1 cellular context compared by ENCODE assay signal in the genomic region with DNA sequence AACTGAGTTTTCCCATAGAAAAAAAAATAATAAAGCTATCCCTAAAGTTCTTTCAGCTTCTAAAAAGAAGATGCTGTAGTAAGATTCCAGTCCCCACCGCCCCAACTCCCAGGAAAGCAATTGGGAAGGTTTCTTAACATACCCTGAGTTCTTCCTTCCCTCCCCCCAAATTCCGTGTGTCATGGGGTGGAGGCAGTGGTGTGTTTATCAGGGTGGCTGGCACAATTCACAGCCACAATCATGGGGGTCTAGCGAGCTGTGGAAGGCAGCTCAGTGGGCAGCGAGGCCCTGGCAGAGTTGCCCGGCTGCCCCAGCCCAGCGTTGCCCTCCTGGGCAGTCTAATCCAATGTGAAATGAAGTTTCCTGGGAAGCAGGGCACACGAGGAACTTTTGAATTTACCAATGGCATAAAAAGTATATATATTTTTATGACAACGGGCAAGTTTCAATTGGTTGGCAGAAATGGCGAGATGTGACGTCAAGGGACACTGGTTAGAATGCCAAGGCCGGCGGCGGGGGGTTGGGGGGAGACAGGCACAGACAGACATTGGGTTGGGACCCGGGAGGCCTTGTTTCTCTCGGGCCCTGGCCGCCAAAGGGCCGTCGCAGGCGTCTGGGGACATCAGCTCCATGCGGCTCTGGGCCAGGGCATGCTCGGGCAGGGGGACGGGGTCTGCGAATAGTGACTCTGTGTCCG.
A peak's percentile ranks its signal among the peaks of the same experiment; 100 is the strongest.
TF ChIP-seq lines count a peak whose summit lies in the region.

No MANE protein-coding gene starts in this region.

TF ChIP-seq in HEK293, 187 proteins besides CTCF, POLR2A, EP300 and RAD21 (continued from another document and continues in another):
- TF ChIP-seq, protein P1, sequence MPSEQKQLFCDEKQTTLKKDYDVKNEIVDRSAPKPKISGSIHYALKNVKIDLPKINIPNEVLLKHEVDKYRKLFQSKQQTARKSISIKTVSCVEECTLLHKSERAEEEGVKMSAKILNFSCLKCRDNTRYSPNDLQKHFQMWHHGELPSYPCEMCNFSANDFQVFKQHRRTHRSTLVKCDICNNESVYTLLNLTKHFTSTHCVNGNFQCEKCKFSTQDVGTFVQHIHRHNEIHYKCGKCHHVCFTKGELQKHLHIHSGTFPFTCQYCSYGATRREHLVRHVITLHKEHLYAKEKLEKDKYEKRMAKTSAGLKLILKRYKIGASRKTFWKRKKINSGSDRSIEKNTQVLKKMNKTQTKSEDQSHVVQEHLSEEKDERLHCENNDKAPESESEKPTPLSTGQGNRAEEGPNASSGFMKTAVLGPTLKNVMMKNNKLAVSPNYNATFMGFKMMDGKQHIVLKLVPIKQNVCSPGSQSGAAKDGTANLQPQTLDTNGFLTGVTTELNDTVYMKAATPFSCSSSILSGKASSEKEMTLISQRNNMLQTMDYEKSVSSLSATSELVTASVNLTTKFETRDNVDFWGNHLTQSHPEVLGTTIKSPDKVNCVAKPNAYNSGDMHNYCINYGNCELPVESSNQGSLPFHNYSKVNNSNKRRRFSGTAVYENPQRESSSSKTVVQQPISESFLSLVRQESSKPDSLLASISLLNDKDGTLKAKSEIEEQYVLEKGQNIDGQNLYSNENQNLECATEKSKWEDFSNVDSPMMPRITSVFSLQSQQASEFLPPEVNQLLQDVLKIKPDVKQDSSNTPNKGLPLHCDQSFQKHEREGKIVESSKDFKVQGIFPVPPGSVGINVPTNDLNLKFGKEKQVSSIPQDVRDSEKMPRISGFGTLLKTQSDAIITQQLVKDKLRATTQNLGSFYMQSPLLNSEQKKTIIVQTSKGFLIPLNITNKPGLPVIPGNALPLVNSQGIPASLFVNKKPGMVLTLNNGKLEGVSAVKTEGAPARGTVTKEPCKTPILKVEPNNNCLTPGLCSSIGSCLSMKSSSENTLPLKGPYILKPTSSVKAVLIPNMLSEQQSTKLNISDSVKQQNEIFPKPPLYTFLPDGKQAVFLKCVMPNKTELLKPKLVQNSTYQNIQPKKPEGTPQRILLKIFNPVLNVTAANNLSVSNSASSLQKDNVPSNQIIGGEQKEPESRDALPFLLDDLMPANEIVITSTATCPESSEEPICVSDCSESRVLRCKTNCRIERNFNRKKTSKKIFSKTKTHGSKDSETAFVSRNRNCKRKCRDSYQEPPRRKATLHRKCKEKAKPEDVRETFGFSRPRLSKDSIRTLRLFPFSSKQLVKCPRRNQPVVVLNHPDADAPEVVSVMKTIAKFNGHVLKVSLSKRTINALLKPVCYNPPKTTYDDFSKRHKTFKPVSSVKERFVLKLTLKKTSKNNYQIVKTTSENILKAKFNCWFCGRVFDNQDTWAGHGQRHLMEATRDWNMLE (tag by site-specific recombination; conservative IDR thresholded peaks at IDR 0.05; ENCODE audit: low read depth): no peak
- no peak for TF ChIP-seq ZNF747 (tag by site-specific recombination; IDR thresholded peaks at IDR 0.05)
- TF ChIP-seq, protein P2, sequence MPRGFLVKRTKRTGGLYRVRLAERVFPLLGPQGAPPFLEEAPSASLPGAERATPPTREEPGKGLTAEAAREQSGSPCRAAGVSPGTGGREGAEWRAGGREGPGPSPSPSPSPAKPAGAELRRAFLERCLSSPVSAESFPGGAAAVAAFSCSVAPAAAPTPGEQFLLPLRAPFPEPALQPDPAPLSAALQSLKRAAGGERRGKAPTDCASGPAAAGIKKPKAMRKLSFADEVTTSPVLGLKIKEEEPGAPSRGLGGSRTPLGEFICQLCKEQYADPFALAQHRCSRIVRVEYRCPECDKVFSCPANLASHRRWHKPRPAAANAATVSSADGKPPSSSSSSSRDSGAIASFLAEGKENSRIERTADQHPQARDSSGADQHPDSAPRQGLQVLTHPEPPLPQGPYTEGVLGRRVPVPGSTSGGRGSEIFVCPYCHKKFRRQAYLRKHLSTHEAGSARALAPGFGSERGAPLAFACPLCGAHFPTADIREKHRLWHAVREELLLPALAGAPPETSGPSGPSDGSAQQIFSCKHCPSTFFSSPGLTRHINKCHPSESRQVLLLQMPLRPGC (tag by site-specific recombination; IDR thresholded peaks at IDR 0.05): no peak; the same call in 1 of the 2 replicates
- TF ChIP-seq ZNF10 (tag by site-specific recombination; IDR thresholded peaks at IDR 0.05): no peak
- TF ChIP-seq ZNF223 (tag by site-specific recombination; IDR thresholded peaks at IDR 0.05): no peak
- no peak for TF ChIP-seq ZNF266 (tag by site-specific recombination; IDR thresholded peaks at IDR 0.05; ENCODE audit: low read depth)
- TF ChIP-seq, protein P3, sequence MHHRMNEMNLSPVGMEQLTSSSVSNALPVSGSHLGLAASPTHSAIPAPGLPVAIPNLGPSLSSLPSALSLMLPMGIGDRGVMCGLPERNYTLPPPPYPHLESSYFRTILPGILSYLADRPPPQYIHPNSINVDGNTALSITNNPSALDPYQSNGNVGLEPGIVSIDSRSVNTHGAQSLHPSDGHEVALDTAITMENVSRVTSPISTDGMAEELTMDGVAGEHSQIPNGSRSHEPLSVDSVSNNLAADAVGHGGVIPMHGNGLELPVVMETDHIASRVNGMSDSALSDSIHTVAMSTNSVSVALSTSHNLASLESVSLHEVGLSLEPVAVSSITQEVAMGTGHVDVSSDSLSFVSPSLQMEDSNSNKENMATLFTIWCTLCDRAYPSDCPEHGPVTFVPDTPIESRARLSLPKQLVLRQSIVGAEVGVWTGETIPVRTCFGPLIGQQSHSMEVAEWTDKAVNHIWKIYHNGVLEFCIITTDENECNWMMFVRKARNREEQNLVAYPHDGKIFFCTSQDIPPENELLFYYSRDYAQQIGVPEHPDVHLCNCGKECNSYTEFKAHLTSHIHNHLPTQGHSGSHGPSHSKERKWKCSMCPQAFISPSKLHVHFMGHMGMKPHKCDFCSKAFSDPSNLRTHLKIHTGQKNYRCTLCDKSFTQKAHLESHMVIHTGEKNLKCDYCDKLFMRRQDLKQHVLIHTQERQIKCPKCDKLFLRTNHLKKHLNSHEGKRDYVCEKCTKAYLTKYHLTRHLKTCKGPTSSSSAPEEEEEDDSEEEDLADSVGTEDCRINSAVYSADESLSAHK (tag by site-specific recombination; IDR thresholded peaks at IDR 0.05): peak; percentile 12; the same call in 1 of the 2 replicates
- peak; percentile 90 for TF ChIP-seq SCRT2 (tag by site-specific recombination; IDR thresholded peaks at IDR 0.05)
- TF ChIP-seq, protein P4, sequence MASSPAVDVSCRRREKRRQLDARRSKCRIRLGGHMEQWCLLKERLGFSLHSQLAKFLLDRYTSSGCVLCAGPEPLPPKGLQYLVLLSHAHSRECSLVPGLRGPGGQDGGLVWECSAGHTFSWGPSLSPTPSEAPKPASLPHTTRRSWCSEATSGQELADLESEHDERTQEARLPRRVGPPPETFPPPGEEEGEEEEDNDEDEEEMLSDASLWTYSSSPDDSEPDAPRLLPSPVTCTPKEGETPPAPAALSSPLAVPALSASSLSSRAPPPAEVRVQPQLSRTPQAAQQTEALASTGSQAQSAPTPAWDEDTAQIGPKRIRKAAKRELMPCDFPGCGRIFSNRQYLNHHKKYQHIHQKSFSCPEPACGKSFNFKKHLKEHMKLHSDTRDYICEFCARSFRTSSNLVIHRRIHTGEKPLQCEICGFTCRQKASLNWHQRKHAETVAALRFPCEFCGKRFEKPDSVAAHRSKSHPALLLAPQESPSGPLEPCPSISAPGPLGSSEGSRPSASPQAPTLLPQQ (tag by site-specific recombination; IDR thresholded peaks at IDR 0.05): peak; percentile 57
- TF ChIP-seq, protein P5, sequence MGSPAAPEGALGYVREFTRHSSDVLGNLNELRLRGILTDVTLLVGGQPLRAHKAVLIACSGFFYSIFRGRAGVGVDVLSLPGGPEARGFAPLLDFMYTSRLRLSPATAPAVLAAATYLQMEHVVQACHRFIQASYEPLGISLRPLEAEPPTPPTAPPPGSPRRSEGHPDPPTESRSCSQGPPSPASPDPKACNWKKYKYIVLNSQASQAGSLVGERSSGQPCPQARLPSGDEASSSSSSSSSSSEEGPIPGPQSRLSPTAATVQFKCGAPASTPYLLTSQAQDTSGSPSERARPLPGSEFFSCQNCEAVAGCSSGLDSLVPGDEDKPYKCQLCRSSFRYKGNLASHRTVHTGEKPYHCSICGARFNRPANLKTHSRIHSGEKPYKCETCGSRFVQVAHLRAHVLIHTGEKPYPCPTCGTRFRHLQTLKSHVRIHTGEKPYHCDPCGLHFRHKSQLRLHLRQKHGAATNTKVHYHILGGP (tag by site-specific recombination; IDR thresholded peaks at IDR 0.05): peak; percentile 94
- TF ChIP-seq, protein P6, sequence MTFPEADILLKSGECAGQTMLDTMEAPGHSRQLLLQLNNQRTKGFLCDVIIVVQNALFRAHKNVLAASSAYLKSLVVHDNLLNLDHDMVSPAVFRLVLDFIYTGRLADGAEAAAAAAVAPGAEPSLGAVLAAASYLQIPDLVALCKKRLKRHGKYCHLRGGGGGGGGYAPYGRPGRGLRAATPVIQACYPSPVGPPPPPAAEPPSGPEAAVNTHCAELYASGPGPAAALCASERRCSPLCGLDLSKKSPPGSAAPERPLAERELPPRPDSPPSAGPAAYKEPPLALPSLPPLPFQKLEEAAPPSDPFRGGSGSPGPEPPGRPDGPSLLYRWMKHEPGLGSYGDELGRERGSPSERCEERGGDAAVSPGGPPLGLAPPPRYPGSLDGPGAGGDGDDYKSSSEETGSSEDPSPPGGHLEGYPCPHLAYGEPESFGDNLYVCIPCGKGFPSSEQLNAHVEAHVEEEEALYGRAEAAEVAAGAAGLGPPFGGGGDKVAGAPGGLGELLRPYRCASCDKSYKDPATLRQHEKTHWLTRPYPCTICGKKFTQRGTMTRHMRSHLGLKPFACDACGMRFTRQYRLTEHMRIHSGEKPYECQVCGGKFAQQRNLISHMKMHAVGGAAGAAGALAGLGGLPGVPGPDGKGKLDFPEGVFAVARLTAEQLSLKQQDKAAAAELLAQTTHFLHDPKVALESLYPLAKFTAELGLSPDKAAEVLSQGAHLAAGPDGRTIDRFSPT (tag by site-specific recombination; IDR thresholded peaks at IDR 0.05): peak; percentile 97
- TF ChIP-seq ZNF514 (tag by site-specific recombination; IDR thresholded peaks at IDR 0.05): no peak
- TF ChIP-seq SCRT1 (tag by site-specific recombination; IDR thresholded peaks at IDR 0.05; ENCODE audit: borderline replicate concordance): peak; percentile 41
- TF ChIP-seq FEZF1 (tag by site-specific recombination; IDR thresholded peaks at IDR 0.05): peak; percentile 81
- TF ChIP-seq ZBTB20 (tag by site-specific recombination; IDR thresholded peaks at IDR 0.05): peak; percentile 86; the same call in 1 of the 2 replicates
- TF ChIP-seq ZNF561 (tag by site-specific recombination; IDR thresholded peaks at IDR 0.05; ENCODE audit: borderline replicate concordance): 0 out of 2 replicates have a peak, but pooled peaks have one; percentile 62
- TF ChIP-seq ZBTB7A (tag by site-specific recombination; IDR thresholded peaks at IDR 0.05; ENCODE audit: low read depth): peak; percentile 66; the same call in 1 of the 2 replicates
- peak; percentile 98 for TF ChIP-seq ZBTB8A (tag by site-specific recombination; IDR thresholded peaks at IDR 0.05)
- peak; percentile 30; the same call in 1 of the 2 replicates for TF ChIP-seq HOXC10 (CRISPR knock-in tag; IDR thresholded peaks at IDR 0.05)
- no peak for TF ChIP-seq MZF1 (tag by site-specific recombination; IDR thresholded peaks at IDR 0.05; ENCODE audit: borderline replicate concordance)
- TF ChIP-seq ZNF837 (tag by site-specific recombination; IDR thresholded peaks at IDR 0.05): no peak
- no peak for TF ChIP-seq SP3 (tag by site-specific recombination; IDR thresholded peaks at IDR 0.05)
- TF ChIP-seq ZNF341 (tag by site-specific recombination; IDR thresholded peaks at IDR 0.05; ENCODE audit: low read depth): peak; percentile 88
- TF ChIP-seq, protein P7, sequence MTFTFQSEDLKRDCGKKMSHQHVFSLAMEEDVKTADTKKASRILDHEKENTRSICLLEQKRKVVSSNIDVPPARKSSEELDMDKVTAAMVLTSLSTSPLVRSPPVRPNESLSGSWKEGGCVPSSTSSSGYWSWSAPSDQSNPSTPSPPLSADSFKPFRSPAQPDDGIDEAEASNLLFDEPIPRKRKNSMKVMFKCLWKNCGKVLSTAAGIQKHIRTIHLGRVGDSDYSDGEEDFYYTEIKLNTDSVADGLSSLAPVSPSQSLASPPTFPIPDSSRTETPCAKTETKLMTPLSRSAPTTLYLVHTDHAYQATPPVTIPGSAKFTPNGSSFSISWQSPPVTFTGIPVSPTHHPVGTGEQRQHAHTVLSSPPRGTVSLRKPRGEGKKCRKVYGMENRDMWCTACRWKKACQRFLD (tag by site-specific recombination; IDR thresholded peaks at IDR 0.05): no peak
- TF ChIP-seq ZFP3 (tag by site-specific recombination; IDR thresholded peaks at IDR 0.05; ENCODE audit: low read depth): no peak
- no peak for TF ChIP-seq ZNF768 (tag by site-specific recombination; IDR thresholded peaks at IDR 0.05)
- TF ChIP-seq ZNF335 (tag by site-specific recombination; conservative IDR thresholded peaks at IDR 0.05): peak; percentile 57
- no peak for TF ChIP-seq ZNF433 (tag by site-specific recombination; IDR thresholded peaks at IDR 0.05; ENCODE audit: low read depth)
- no peak for TF ChIP-seq SALL2 (tag by site-specific recombination; IDR thresholded peaks at IDR 0.05; ENCODE audit: borderline replicate concordance)
- TF ChIP-seq GLIS2 (tag by site-specific recombination; IDR thresholded peaks at IDR 0.05): peak; percentile 72
- TF ChIP-seq BCL11B (tag by site-specific recombination; IDR thresholded peaks at IDR 0.05; ENCODE audit: low read depth): peak; percentile 84
